ENCODE assay signal across 9 cellular contexts in genomic region chr7:50266893-50267386, GRCh38. TPM values are rescaled to one million over a fixed set of nuclear protein-coding genes. Genes with fewer than 3 reads are reported as not detected.
DNase-seq lines count a peak whose midpoint lies in the region; ATAC-seq and TF ChIP-seq lines count a peak whose summit lies in the region.
"Had no signal": no experiment of that assay in that cellular context is flagged by ENCODE, and none has a peak within 500 bp of the region (broad histone marks: within the 10 kb centered on the region; RNA-seq: fewer than 3 reads in every experiment).

No MANE protein-coding gene starts in this region.

- no peaks in the 10 kb centered on the region for H3K9me3 Mint-ChIP-seq in endodermal cell

- H3K4me3 ChIP-seq in OCI-LY3 (ENCODE audit: low read length) (peak overlapping the region; percentile 41), endodermal cell (ENCODE audit: low read length) (no peak overlapping the region)

- H3K4me1 ChIP-seq in OCI-LY3 (ENCODE audit: low read length) (peaks cover 100% of the 10 kb centered on the region), endodermal cell (ENCODE audit: control insufficient read depth, insufficient read depth, low read length) (no peaks in the 10 kb centered on the region)

- peaks cover 17% of the 10 kb centered on the region for H3K79me2 ChIP-seq in OCI-LY3 (ENCODE audit: low read length)

- no peak overlapping the region for H3K27ac Mint-ChIP-seq in endodermal cell

- TF ChIP-seq CTCF in GM13976 (IDR thresholded peaks at IDR 0.05; ENCODE audit: borderline replicate concordance, control extremely low read depth, extremely low read depth, insufficient read depth, missing control alignments) (no peak), OCI-LY3 (IDR thresholded peaks at IDR 0.05; ENCODE audit: low read depth, low read length) (no peak), endodermal cell (conservative IDR thresholded peaks at IDR 0.05) (no peak)

- ATAC-seq in HG02759 (IDR thresholded peaks at IDR 0.05; ENCODE audit: unreplicated experiment), result peak; percentile 47

- peak overlapping the region; percentile 41; the same call in 1 of the 2 replicates for H2AFZ ChIP-seq in OCI-LY3 (ENCODE audit: low read depth, low read length)

- no peaks in the 10 kb centered on the region for H3K27me3 ChIP-seq in OCI-LY3 (ENCODE audit: low read depth, low read length)
- H3K27me3 ChIP-seq in endodermal cell (ENCODE audit: control insufficient read depth, insufficient read depth, low read length, poor library complexity, severe bottlenecking), result no peaks in the 10 kb centered on the region

- WGBS in endodermal cell (ENCODE audit: insufficient coverage in 1 of 2, insufficient read length in 1 of 2), 2 experiments, result 79% methylated on average over 8 of the region's 8 CpGs; no CpG with 5 or more reads in 1 of the 2 experiments

- H3K27ac ChIP-seq in OCI-LY3 (ENCODE audit: low read length) (peak overlapping the region; percentile 96), endodermal cell (ENCODE audit: low read depth, low read length) (no peak overlapping the region)

- peak overlapping the region; percentile 74 for H3K9ac ChIP-seq in OCI-LY3 (ENCODE audit: low read length)
- no peak overlapping the region for H3K9ac ChIP-seq in endodermal cell (ENCODE audit: extremely low read depth, low read length, poor library complexity, severe bottlenecking)

- no peaks in the 10 kb centered on the region for H3K27me3 Mint-ChIP-seq in endodermal cell (ENCODE audit: insufficient read depth)

- H3K4me1 Mint-ChIP-seq in endodermal cell, result no peaks in the 10 kb centered on the region

- H4K20me1 ChIP-seq in OCI-LY3 (ENCODE audit: insufficient read depth, low read length), result no peaks in the 10 kb centered on the region

- no peaks in the 10 kb centered on the region for H3K36me3 Mint-ChIP-seq in endodermal cell (ENCODE audit: low read depth)

- peaks cover 12% of the 10 kb centered on the region; the same call in 1 of the 2 replicates for H3K9me3 ChIP-seq in OCI-LY3 (ENCODE audit: insufficient read depth, low read length)
- no peaks in the 10 kb centered on the region for H3K9me3 ChIP-seq in endodermal cell (ENCODE audit: control insufficient read depth, low read length)

- in situ Hi-C loops in GM13976 (cut with MboI; ENCODE audit: low sequenced_read_pairs, unreplicated experiment), result no loop called here

- DNase-seq in GM13976 (ENCODE audit: low spot score), result peak; percentile 51
- DNase-seq in activated T-helper 1 cell treated with Interleukin-2 at 50 U/mL for 16 hours (ENCODE audit: low read depth), result peak; percentile 73
- peak; percentile 70 to 72 (median 72) for DNase-seq in stimulated activated CD4-positive, alpha-beta T cell treated with anti-CD3 and anti-CD28 coated beads, Interleukin-12 subunit alpha, Interleukin-12 subunit beta, amount 100 ng/mL, for 48 hours (ENCODE audit: low read depth in 2 of 3, low spot score in 1 of 3)
- no peak for DNase-seq in endodermal cell
- DNase-seq in NCI-H1105 treated with DMSO at 0.1 percent for 48 hours (lab: John Stamatoyannopoulos, UW), result no peak
- no peak for DNase-seq in H4 (ENCODE audit: low spot score)

- H3K36me3 ChIP-seq in OCI-LY3 (replicated peaks; ENCODE audit: low read depth, low read length), result peaks cover 5% of the 10 kb centered on the region
- H3K36me3 ChIP-seq in endodermal cell (ENCODE audit: control insufficient read depth, insufficient read depth, low read length), result no peaks in the 10 kb centered on the region

- no peak overlapping the region for H3K4me3 Mint-ChIP-seq in endodermal cell

- H3K4me2 ChIP-seq in OCI-LY3 (ENCODE audit: low read length), result peak overlapping the region; percentile 73

RNA-seq across cellular contexts. Expression of gene IKZF1, which starts 37.6 kb away (rescaled TPM):
- under 1 TPM; 0.44 to 0.55 TPM for total RNA-seq in endodermal cell
- polyA plus RNA-seq in endodermal cell (2013, experiment 1 of 2), result 3.3 TPM
- 3.6 TPM for polyA plus RNA-seq in endodermal cell (2013, experiment 2 of 2)
- total RNA-seq in H4 (2014; rRNA removed; shearing (Covaris generic)), result 0.06 and 1.2 TPM in 2 replicates
- total RNA-seq: epithelial cell of proximal tubule had no signal

Comparison
In these comparisons a context has a peak if more than half of its experiments do, and no peak if none do; other contexts are left out.
1. DNase-seq: peak in GM13976 (single experiment), activated T-helper 1 cell treated with Interleukin-2 at 50 U/mL for 16 hours (single experiment) and stimulated activated CD4-positive, alpha-beta T cell treated with anti-CD3 and anti-CD28 coated beads, Interleukin-12 subunit alpha, Interleukin-12 subunit beta, amount 100 ng/mL, for 48 hours (3 of 3); none in endodermal cell (single experiment), NCI-H1105 treated with DMSO at 0.1 percent for 48 hours (single experiment) and H4 (single experiment).